ENCODE assay signal across 1 cellular context in the genomic region with DNA sequence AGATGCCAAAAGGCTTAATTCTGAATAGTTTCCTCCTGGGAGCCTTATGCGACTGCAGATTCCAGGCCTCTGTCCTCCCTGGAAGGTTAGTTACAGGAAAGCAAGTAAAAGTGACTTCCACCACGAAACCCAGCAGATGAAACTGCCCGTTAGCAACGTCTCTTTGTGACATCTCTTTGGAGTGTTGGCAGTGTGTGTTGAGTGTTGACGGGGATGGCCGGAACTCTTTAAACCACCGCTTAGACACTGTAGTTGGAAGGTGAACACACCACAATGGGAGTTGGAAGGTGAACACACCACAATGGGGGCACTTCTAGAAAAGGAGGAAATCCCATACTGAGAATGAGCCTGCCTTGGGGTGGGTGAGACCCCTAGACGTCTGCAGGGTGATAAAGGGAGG.
TF ChIP-seq lines count a peak whose summit lies in the region.

No MANE protein-coding gene starts in this region.

TF ChIP-seq in H1, 55 proteins besides CTCF, POLR2A, EP300 and RAD21:
- TF ChIP-seq CREB1 (IDR thresholded peaks at IDR 0.05) (no peak), POLR2AphosphoS5 (IDR thresholded peaks at IDR 0.05; ENCODE audit: low read depth, low read length) (no peak), ZNF274 (IDR thresholded peaks at IDR 0.05; ENCODE audit: borderline replicate concordance, extremely low read depth, low read length) (no peak), MAFK (IDR thresholded peaks at IDR 0.05; ENCODE audit: low read depth, low read length) (no peak), EZH2 (IDR thresholded peaks at IDR 0.05; ENCODE audit: low read depth, low read length, severe bottlenecking) (no peak)
TF ChIP-seq in H1: peak in this region for 0.
